Comparison of ENCODE assay signal across 8 cellular contexts in the genomic region with DNA sequence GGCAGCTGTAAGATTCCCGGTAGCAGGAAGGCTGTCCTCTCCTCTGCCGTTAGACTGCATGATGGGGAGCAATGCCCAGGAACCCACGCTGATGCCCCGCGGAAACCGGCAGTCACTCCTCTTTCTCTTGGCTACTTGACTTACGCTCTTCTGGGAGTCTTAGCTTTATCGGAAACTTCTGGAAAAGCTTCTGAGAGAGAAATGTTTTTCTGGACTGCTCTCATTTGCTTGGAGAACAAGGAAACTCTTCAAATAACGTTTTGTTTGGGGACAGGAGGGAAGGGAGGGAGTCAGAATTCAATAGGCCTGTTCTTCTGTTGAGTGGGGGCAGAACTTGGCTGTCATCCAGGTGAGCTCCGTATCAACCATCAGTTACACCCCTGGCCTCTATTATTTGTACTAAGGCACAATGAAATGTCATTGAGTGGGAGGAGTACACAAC.
DNase-seq lines count a peak whose midpoint lies in the region; ATAC-seq and TF ChIP-seq lines count a peak whose summit lies in the region.

No MANE protein-coding gene starts in this region.

- no peak for DNase-seq in activated CD8-positive, alpha-beta memory T cell treated with anti-CD3 and anti-CD28 coated beads, Interleukin-2, amount 10 ng/mL, durations not matched to agents 7 days and 5 days
- DNase-seq in activated CD8-positive, alpha-beta memory T cell treated with anti-CD3 and anti-CD28 coated beads, Interleukin-2, amount 50 U/mL, for 48 hours = no peak
- DNase-seq in fibroblast of lung (ENCODE audit: low read depth in 2 of 2) = peak in 1 of 2 donors; percentile 50
- DNase-seq in occipital lobe (lab: John Stamatoyannopoulos, UW) = peak; percentile 46
- no peak for DNase-seq in stimulated activated CD8-positive, alpha-beta memory T cell treated with anti-CD3 and anti-CD28 coated beads, Interleukin-4, amount 100 ng/mL, for 48 hours
- no peak for DNase-seq in NOMO-1 treated with dmso at 0.1 percent for 144 hours (lab: John Stamatoyannopoulos, UW; ENCODE audit: unreplicated experiment)
- DNase-seq in effector CD4-positive, alpha-beta T cell = no peak

- no peaks in the 10 kb centered on the region for H3K36me3 Mint-ChIP-seq in activated CD8-positive, alpha-beta memory T cell treated with anti-CD3 and anti-CD28 coated beads, Interleukin-2, amount 10 ng/mL, durations not matched to agents 7 days and 5 days

- no peaks in the 10 kb centered on the region for H4K20me1 ChIP-seq in fibroblast of lung (ENCODE audit: control insufficient read depth, extremely low read depth, insufficient read depth, low read length)

- no peaks in the 10 kb centered on the region for H3K79me2 ChIP-seq in fibroblast of lung (ENCODE audit: control insufficient read depth, insufficient read depth, low read length)

- no peaks in the 10 kb centered on the region for H3K9me3 Mint-ChIP-seq in activated CD8-positive, alpha-beta memory T cell treated with anti-CD3 and anti-CD28 coated beads, Interleukin-2, amount 10 ng/mL, durations not matched to agents 7 days and 5 days (ENCODE audit: low read depth)

- peaks cover 8% of the 10 kb centered on the region for H3K27me3 Mint-ChIP-seq in activated CD8-positive, alpha-beta memory T cell treated with anti-CD3 and anti-CD28 coated beads, Interleukin-2, amount 10 ng/mL, durations not matched to agents 7 days and 5 days

- peak overlapping the region in 1 of 4 experiments; percentile 33 for H3K4me3 ChIP-seq in fibroblast of lung (replicated peaks in 1 of 4; ENCODE audit: control extremely low read depth in 1 of 4, insufficient read depth in 1 of 4, low read depth in 3 of 4, low read length in 4 of 4)

- H3K4me2 ChIP-seq in fibroblast of lung (ENCODE audit: extremely low read depth, insufficient read depth, low read length) = peak overlapping the region; percentile 89

- peak overlapping the region; percentile 80 for H3K27ac ChIP-seq in fibroblast of lung (ENCODE audit: insufficient read depth, low read length)

- H2AFZ ChIP-seq in fibroblast of lung (ENCODE audit: low read length) = peak overlapping the region; percentile 93

- H3K4me3 Mint-ChIP-seq in activated CD8-positive, alpha-beta memory T cell treated with anti-CD3 and anti-CD28 coated beads, Interleukin-2, amount 10 ng/mL, durations not matched to agents 7 days and 5 days = peak overlapping the region; percentile 80

- no peaks in the 10 kb centered on the region for H3K36me3 ChIP-seq in fibroblast of lung (ENCODE audit: control insufficient read depth, insufficient read depth, low read length)

- TF ChIP-seq CTCF in fibroblast of lung (conservative IDR thresholded peaks at IDR 0.05 in 1 of 2, IDR thresholded peaks at IDR 0.05 in 1 of 2; ENCODE audit: low read depth in 1 of 2, low read length in 2 of 2) = no peak

- no peaks in the 10 kb centered on the region for H3K27me3 ChIP-seq in fibroblast of lung (ENCODE audit: control insufficient read depth, insufficient read depth, low read length)

- ATAC-seq in activated CD8-positive, alpha-beta memory T cell treated with anti-CD3 and anti-CD28 coated beads, Interleukin-2, amount 10 ng/mL, durations not matched to agents 7 days and 5 days = no peak
- peak; percentile 74 for ATAC-seq in SK-N-SH treated with all-trans-retinoic acid at 6 μM for 48 hours

- peaks cover 8% of the 10 kb centered on the region for H3K4me1 ChIP-seq in fibroblast of lung (ENCODE audit: control insufficient read depth, extremely low read depth, insufficient read depth, low read length)

- H3K9me3 ChIP-seq in fibroblast of lung (ENCODE audit: control insufficient read depth, insufficient read depth, low read depth, low read length) = no peaks in the 10 kb centered on the region

- CTCF ChIA-PET in activated CD8-positive, alpha-beta memory T cell treated with anti-CD3 and anti-CD28 coated beads, Interleukin-2, amount 10 ng/mL, durations not matched to agents 7 days and 5 days (lab: Charles Lee) = interaction anchor here (1.7 kb wide), 2 partner anchors 90 to 185 kb away, joined by 3 to 5 read pairs; no protein-coding TSS in a partner anchor

- H3K27ac Mint-ChIP-seq in activated CD8-positive, alpha-beta memory T cell treated with anti-CD3 and anti-CD28 coated beads, Interleukin-2, amount 10 ng/mL, durations not matched to agents 7 days and 5 days = peak overlapping the region; percentile 92

- no peak overlapping the region for H3K9ac ChIP-seq in fibroblast of lung (ENCODE audit: insufficient read depth, low read length)

- H3K4me1 Mint-ChIP-seq in activated CD8-positive, alpha-beta memory T cell treated with anti-CD3 and anti-CD28 coated beads, Interleukin-2, amount 10 ng/mL, durations not matched to agents 7 days and 5 days = peaks cover 40% of the 10 kb centered on the region

TF ChIP-seq in SK-N-SH treated with all-trans-retinoic acid at 6 μM for 48 hours, 23 proteins besides CTCF, POLR2A, EP300 and RAD21:
- 0 out of 2 replicates have a peak, but pooled peaks have one; percentile 14 for TF ChIP-seq TCF4 (CRISPR knock-in tag; IDR thresholded peaks at IDR 0.05; ENCODE audit: borderline replicate concordance)
- TF ChIP-seq OSR1 (CRISPR knock-in tag; IDR thresholded peaks at IDR 0.05) = no peak
TF ChIP-seq in SK-N-SH treated with all-trans-retinoic acid at 6 μM for 48 hours: peak in this region for 1.
